In the genomic region with DNA sequence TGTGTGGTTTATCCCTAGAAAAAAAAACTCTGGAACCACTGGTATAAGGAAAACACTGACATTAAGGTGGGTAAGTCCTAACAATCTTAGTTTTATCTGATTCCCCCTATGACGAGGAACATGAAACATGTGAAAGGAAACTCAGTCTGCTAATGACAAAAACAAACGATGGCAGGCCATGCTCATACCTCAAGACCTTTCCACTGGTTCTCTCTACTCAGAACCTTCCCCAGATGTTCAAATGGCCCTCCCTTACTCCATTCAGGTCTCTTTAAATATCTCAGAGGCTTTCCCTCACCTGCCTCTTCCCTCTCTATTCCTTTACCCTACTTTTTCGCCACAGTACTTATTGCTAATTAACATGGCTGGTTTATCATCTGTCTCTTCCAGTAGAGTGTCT, we compare ENCODE assay signal across 7 cellular contexts. TPM values are rescaled to one million over a fixed set of nuclear protein-coding genes. Genes with fewer than 3 reads are reported as not detected.
DNase-seq lines count a peak whose midpoint lies in the region; ATAC-seq and TF ChIP-seq lines count a peak whose summit lies in the region.

No MANE protein-coding gene starts in this region.

- H2AFZ ChIP-seq in KMS-11 (ENCODE audit: low read depth), result no peak overlapping the region
- H2AFZ ChIP-seq in trophoblast cell (ENCODE audit: insufficient read depth, low read length, poor library complexity), result no peak overlapping the region

- H3K4me3 ChIP-seq in GM12864 (ENCODE audit: low read depth, low read length) (peak overlapping the region; percentile 90), KMS-11 (IDR thresholded peaks at IDR 0.05; ENCODE audit: insufficient read depth, low read depth, low read length) (no peak overlapping the region), trophoblast cell (ENCODE audit: low read depth, low read length) (no peak overlapping the region)

- H3K4me1 ChIP-seq in KMS-11 (ENCODE audit: low read depth, poor library complexity, severe bottlenecking) (peaks cover 21% of the 10 kb centered on the region), trophoblast cell (ENCODE audit: control insufficient read depth in 1 of 2, insufficient read depth in 2 of 2, low read length in 2 of 2) (peaks cover 0 to 5% of the 10 kb centered on the region in 2 experiments)

- no CpG with 5 or more reads among the region's 3 CpGs for WGBS in trophoblast cell (ENCODE audit: extremely low coverage, insufficient coverage, insufficient read length)

- peak overlapping the region; percentile 91 for H3K27ac Mint-ChIP-seq in central memory CD8-positive, alpha-beta T cell (ENCODE audit: low read depth)

- TF ChIP-seq CTCF in GM12864 (IDR thresholded peaks at IDR 0.05; ENCODE audit: low read depth, low read length, missing control alignments), result no peak
- TF ChIP-seq CTCF in KMS-11 (conservative IDR thresholded peaks at IDR 0.05; ENCODE audit: low read depth, low read length), result no peak

- no peak overlapping the region for H4K91ac ChIP-seq in trophoblast cell (ENCODE audit: low read depth, low read length)

- H3K27me3 Mint-ChIP-seq in central memory CD8-positive, alpha-beta T cell, result no peaks in the 10 kb centered on the region

- H2BK120ac ChIP-seq in trophoblast cell (ENCODE audit: insufficient read depth, low read length, poor library complexity), result no peak overlapping the region

- DNase-seq in GM12864 (ENCODE audit: low read depth), result no peak
- DNase-seq in central memory CD8-positive, alpha-beta T cell (ENCODE audit: low spot score in 2 of 2), result no peak
- DNase-seq in trophoblast cell, result no peak
- no peak for DNase-seq in NCI-H2227 treated with DMSO at 0.1 percent for 48 hours (lab: John Stamatoyannopoulos, UW)

- H4K8ac ChIP-seq in trophoblast cell (ENCODE audit: low read depth, low read length), result no peak overlapping the region

- H3K18ac ChIP-seq in trophoblast cell (ENCODE audit: low read length), result no peak overlapping the region

- H3K4me2 ChIP-seq in KMS-11, result peak overlapping the region; percentile 84
- H3K4me2 ChIP-seq in trophoblast cell (ENCODE audit: low read length), result no peak overlapping the region

- H3K79me2 ChIP-seq in KMS-11 (ENCODE audit: insufficient read depth, low read depth) (peaks cover 60% of the 10 kb centered on the region), trophoblast cell (ENCODE audit: control insufficient read depth, insufficient read depth, low read length, poor library complexity) (peaks cover 7% of the 10 kb centered on the region)

- no peak overlapping the region for H3K14ac ChIP-seq in trophoblast cell (ENCODE audit: low read length)

- H3K9me3 ChIP-seq in trophoblast cell (ENCODE audit: insufficient read depth, low read depth, low read length), result no peaks in the 10 kb centered on the region

- H3K4me1 Mint-ChIP-seq in central memory CD8-positive, alpha-beta T cell, result peaks cover 47% of the 10 kb centered on the region

- H3K23ac ChIP-seq in trophoblast cell (ENCODE audit: low read length), result no peak overlapping the region

- no peak overlapping the region for H2AK5ac ChIP-seq in trophoblast cell (ENCODE audit: low read length)

- no peaks in the 10 kb centered on the region for H3K36me3 ChIP-seq in KMS-11 (ENCODE audit: insufficient read depth)
- peaks cover 0 to 1% of the 10 kb centered on the region in 2 experiments for H3K36me3 ChIP-seq in trophoblast cell (ENCODE audit: control insufficient read depth in 1 of 2, insufficient read depth in 2 of 2, low read length in 2 of 2)

- H4K20me1 ChIP-seq in KMS-11 (ENCODE audit: insufficient read depth), result no peaks in the 10 kb centered on the region

- H3K4me3 Mint-ChIP-seq in central memory CD8-positive, alpha-beta T cell, result peak overlapping the region; percentile 91

- no peak overlapping the region for H2BK12ac ChIP-seq in trophoblast cell (ENCODE audit: low read length)

- no peak overlapping the region for H4K12ac ChIP-seq in trophoblast cell (ENCODE audit: low read depth, low read length)

- H3K9me3 Mint-ChIP-seq in central memory CD8-positive, alpha-beta T cell, result no peaks in the 10 kb centered on the region

- no peak overlapping the region; the same call in 1 of the 2 replicates for H3K27ac ChIP-seq in KMS-11
- no peak overlapping the region for H3K27ac ChIP-seq in trophoblast cell (ENCODE audit: low read depth, low read length)

- H3K36me3 Mint-ChIP-seq in central memory CD8-positive, alpha-beta T cell (ENCODE audit: insufficient read depth), result peaks cover 9% of the 10 kb centered on the region

- H3K27me3 ChIP-seq in KMS-11 (ENCODE audit: insufficient read depth, low read depth) (no peaks in the 10 kb centered on the region), trophoblast cell (ENCODE audit: insufficient read depth, low read length) (no peaks in the 10 kb centered on the region)

- H3K4ac ChIP-seq in trophoblast cell (ENCODE audit: low read depth, low read length), result peak overlapping the region; percentile 13

- peaks cover 9% of the 10 kb centered on the region for H3K79me1 ChIP-seq in trophoblast cell (ENCODE audit: low read length)

- H2BK5ac ChIP-seq in trophoblast cell (ENCODE audit: low read depth, low read length, poor library complexity), result no peak overlapping the region

- ATAC-seq in central memory CD8-positive, alpha-beta T cell (replicated peaks; ENCODE audit: extremely low read depth, poor library complexity, severe bottlenecking), result no peak
- ATAC-seq in GM18511 (IDR thresholded peaks at IDR 0.05; ENCODE audit: unreplicated experiment), result no peak
- ATAC-seq in GM18517 (IDR thresholded peaks at IDR 0.05; ENCODE audit: unreplicated experiment), result no peak

- H3K9ac ChIP-seq in KMS-11 (no peak overlapping the region), trophoblast cell (ENCODE audit: low read length) (no peak overlapping the region)

RNA-seq across cellular contexts. Expression of a gene that starts 1.6 kb away (rescaled TPM):
- polyA plus RNA-seq in trophoblast cell (2013), result 9.9 and 11.1 TPM in 2 replicates
